17 cellular contexts compared by ENCODE assay signal in genomic region chr13:40502236-40502635, GRCh38.
"Had no signal": no experiment of that assay in that cellular context is flagged by ENCODE, and none has a peak within 500 bp of the region (broad histone marks: within the 10 kb centered on the region; RNA-seq: fewer than 3 reads in every experiment).

No MANE protein-coding gene starts in this region.

- H3K27me3 ChIP-seq: suprapubic skin, upper lobe of left lung had no signal

- DNase-seq: activated CD4-positive, alpha-beta memory T cell treated with anti-CD3 and anti-CD28 coated beads for 36 hours; activated naive CD4-positive, alpha-beta T cell; aorta; central memory CD4-positive, alpha-beta T cell; effector CD4-positive, alpha-beta T cell; immature natural killer cell; natural killer cell; stimulated activated CD4-positive, alpha-beta T cell treated with anti-CD3 and anti-CD28 coated beads, Interleukin-4, amount 100 ng/mL, for 1 hour; stimulated activated CD8-positive, alpha-beta memory T cell treated with anti-CD3 and anti-CD28 coated beads, Interleukin-4, amount 100 ng/mL, for 48 hours; stimulated activated naive CD8-positive, alpha-beta T cell treated with anti-CD3 and anti-CD28 coated beads, Interleukin-15, Interleukin-2, amounts not matched to agents 100 U/mL and 50 U/mL, for 24 hours; T-helper 2 cell; upper lobe of left lung had no signal

- H3K4me1 ChIP-seq: suprapubic skin, upper lobe of left lung had no signal

- H3K9me3 ChIP-seq: suprapubic skin, upper lobe of left lung had no signal

- ATAC-seq: activated CD4-positive, CD25-positive, alpha-beta regulatory T cell treated with anti-CD3 and anti-CD28 coated beads, Interleukin-2, amount 50 U/mL, for 24 hours; natural killer cell; stimulated activated naive CD8-positive, alpha-beta T cell treated with anti-CD3 and anti-CD28 coated beads, Interleukin-15, Interleukin-2, amounts not matched to agents 100 U/mL and 50 U/mL, for 24 hours had no signal

- FAIRE-seq: endothelial cell of umbilical vein, TTC549 had no signal

- H3K27ac ChIP-seq: coronary artery, suprapubic skin, upper lobe of left lung had no signal

- H3K4me3 ChIP-seq: coronary artery, suprapubic skin, upper lobe of left lung had no signal

- H3K36me3 ChIP-seq: suprapubic skin, upper lobe of left lung had no signal
